ENCODE assay signal across 8 cellular contexts in genomic region chr1:19450811-19451564, GRCh38. TPM values are rescaled to one million over a fixed set of nuclear protein-coding genes. Genes with fewer than 3 reads are reported as not detected.
A peak's percentile ranks its signal among the peaks of the same experiment; 100 is the strongest.
DNase-seq lines count a peak whose midpoint lies in the region; ATAC-seq, FAIRE-seq and TF ChIP-seq lines count a peak whose summit lies in the region.

No MANE protein-coding gene starts in this region.

- SMC1A ChIA-PET in GM12878 (lab: Charles Lee; ENCODE audit: uncharacterized antibody, unreplicated experiment) = no interaction called here

- no peaks in the 10 kb centered on the region for H3K9me3 ChIP-seq in GM12878 (replicated peaks; ENCODE audit: control insufficient read depth, insufficient read depth, low read length)

- H3K9me3 Mint-ChIP-seq in activated CD4-positive, alpha-beta memory T cell treated with anti-CD3 and anti-CD28 coated beads for 36 hours = no peaks in the 10 kb centered on the region
- no peaks in the 10 kb centered on the region for H3K9me3 Mint-ChIP-seq in activated CD4-positive, alpha-beta memory T cell treated with anti-CD3 and anti-CD28 coated beads, Interleukin-2, amount 10 ng/mL, durations not matched to agents 7 days and 5 days
- no peaks in the 10 kb centered on the region for H3K9me3 Mint-ChIP-seq in type B pancreatic cell

- H3K27ac ChIP-seq in GM12878 (ENCODE audit: control insufficient read depth, insufficient read depth) = no peak overlapping the region

- H3K4me2 ChIP-seq in GM12878 (ENCODE audit: control insufficient read depth, insufficient read depth) = no peak overlapping the region

- no peak for FAIRE-seq in GM12878 (lab: Jason Lieb, UNC)

- H2AFZ ChIP-seq in GM12878 (ENCODE audit: control insufficient read depth, low read depth, low read length) = no peak overlapping the region

- H3K4me3 ChIP-seq in GM12878 = no peak overlapping the region

- no peak for TF ChIP-seq EP300 in GM12878 (IDR thresholded peaks at IDR 0.05; ENCODE audit: borderline replicate concordance in 1 of 2, control insufficient read depth in 1 of 2, low read depth in 2 of 2, low read length in 2 of 2)

- ATAC-seq in GM12878 (no peak), left lobe of liver (peak; percentile 11), GM18873 (IDR thresholded peaks at IDR 0.05; ENCODE audit: low FRiP score, unreplicated experiment) (no peak), HG03342 (IDR thresholded peaks at IDR 0.05; ENCODE audit: unreplicated experiment) (no peak)

- no peaks in the 10 kb centered on the region for H3K27me3 Mint-ChIP-seq in activated CD4-positive, alpha-beta memory T cell treated with anti-CD3 and anti-CD28 coated beads for 36 hours
- H3K27me3 Mint-ChIP-seq in activated CD4-positive, alpha-beta memory T cell treated with anti-CD3 and anti-CD28 coated beads, Interleukin-2, amount 10 ng/mL, durations not matched to agents 7 days and 5 days = no peaks in the 10 kb centered on the region
- H3K27me3 Mint-ChIP-seq in type B pancreatic cell = no peaks in the 10 kb centered on the region

- TF ChIP-seq RAD21 in GM12878 (IDR thresholded peaks at IDR 0.05; ENCODE audit: insufficient read depth, low read depth, low read length) = no peak

- no peaks in the 10 kb centered on the region for H3K27me3 ChIP-seq in GM12878 (replicated peaks in 1 of 2; ENCODE audit: control insufficient read depth in 2 of 2, insufficient read depth in 2 of 2, low read length in 1 of 2)

- WGBS in GM12878 (ENCODE audit: insufficient coverage, insufficient replicate concordance, low lambda C conversion rate, missing lambda C conversion rate) = 80% methylated on average over 8 of the region's 8 CpGs

- no peak overlapping the region for H3K4me3 Mint-ChIP-seq in activated CD4-positive, alpha-beta memory T cell treated with anti-CD3 and anti-CD28 coated beads for 36 hours
- no peak overlapping the region for H3K4me3 Mint-ChIP-seq in activated CD4-positive, alpha-beta memory T cell treated with anti-CD3 and anti-CD28 coated beads, Interleukin-2, amount 10 ng/mL, durations not matched to agents 7 days and 5 days
- H3K4me3 Mint-ChIP-seq in type B pancreatic cell = peak overlapping the region; percentile 44

- H3K36me3 Mint-ChIP-seq in activated CD4-positive, alpha-beta memory T cell treated with anti-CD3 and anti-CD28 coated beads for 36 hours = peaks cover 4% of the 10 kb centered on the region
- peaks cover 38% of the 10 kb centered on the region for H3K36me3 Mint-ChIP-seq in activated CD4-positive, alpha-beta memory T cell treated with anti-CD3 and anti-CD28 coated beads, Interleukin-2, amount 10 ng/mL, durations not matched to agents 7 days and 5 days (ENCODE audit: low read depth)
- peaks cover 4% of the 10 kb centered on the region for H3K36me3 Mint-ChIP-seq in type B pancreatic cell

- TF ChIP-seq POLR2A in GM12878 (IDR thresholded peaks at IDR 0.05; ENCODE audit: low read depth, low read length) = no peak

- POLR2A ChIA-PET in activated CD4-positive, alpha-beta memory T cell treated with anti-CD3 and anti-CD28 coated beads for 36 hours (lab: Charles Lee) = no interaction called here
- POLR2A ChIA-PET in activated CD4-positive, alpha-beta memory T cell treated with anti-CD3 and anti-CD28 coated beads, Interleukin-2, amount 10 ng/mL, durations not matched to agents 7 days and 5 days (lab: Charles Lee) = interaction anchor here (1.6 kb wide), 1 partner anchor 10 kb away, joined by 3 read pairs; no protein-coding TSS in a partner anchor
- POLR2A ChIA-PET in GM12878 (lab: Charles Lee) = interaction anchor here (0.9 kb wide), 1 partner anchor 58 kb away, joined by 4 read pairs; no protein-coding TSS in a partner anchor

- TF ChIP-seq CTCF in GM12878 (IDR thresholded peaks at IDR 0.05 in 2 of 3, conservative IDR thresholded peaks at IDR 0.05 in 1 of 3; ENCODE audit: control insufficient read depth in 2 of 3, extremely low read depth in 1 of 3, insufficient read depth in 1 of 3, low read depth in 3 of 3, low read length in 3 of 3) (no peak), type B pancreatic cell (conservative IDR thresholded peaks at IDR 0.05) (no peak)

- H3K27ac Mint-ChIP-seq in activated CD4-positive, alpha-beta memory T cell treated with anti-CD3 and anti-CD28 coated beads for 36 hours = peak overlapping the region; percentile 69
- H3K27ac Mint-ChIP-seq in activated CD4-positive, alpha-beta memory T cell treated with anti-CD3 and anti-CD28 coated beads, Interleukin-2, amount 10 ng/mL, durations not matched to agents 7 days and 5 days = no peak overlapping the region
- peak overlapping the region; percentile 12 for H3K27ac Mint-ChIP-seq in type B pancreatic cell

- peaks cover 91% of the 10 kb centered on the region for H3K79me2 ChIP-seq in GM12878 (ENCODE audit: control insufficient read depth, insufficient read depth, low read length)

- RAD21 ChIA-PET in GM12878 (lab: Charles Lee; ENCODE audit: unreplicated experiment) = no interaction called here

- H3K36me3 ChIP-seq in GM12878 (ENCODE audit: control insufficient read depth in 2 of 2, insufficient read depth in 2 of 2, low read length in 1 of 2) = peaks cover 9 to 15% of the 10 kb centered on the region in 2 experiments; a peak in 3 of 4 replicates

- DNase-seq in activated CD4-positive, alpha-beta memory T cell treated with anti-CD3 and anti-CD28 coated beads for 36 hours = no peak
- DNase-seq in activated CD4-positive, alpha-beta memory T cell treated with anti-CD3 and anti-CD28 coated beads, Interleukin-2, amount 10 ng/mL, durations not matched to agents 7 days and 5 days = no peak
- DNase-seq in GM12878 (ENCODE audit: low read depth, low spot score) (no peak), left lobe of liver (ENCODE audit: low spot score) (no peak), type B pancreatic cell (ENCODE audit: extremely low spot score, unreplicated experiment) (no peak)
- no peak for DNase-seq in effector CD4-positive, alpha-beta T cell

- no peak overlapping the region for H3K9ac ChIP-seq in GM12878 (ENCODE audit: control insufficient read depth, insufficient read depth, low read length)

- H4K20me1 ChIP-seq in GM12878 (ENCODE audit: control insufficient read depth, insufficient read depth) = peaks cover 21% of the 10 kb centered on the region

- in situ Hi-C loops in GM12878 (cut with MboI) = no loop called here

- intact Hi-C loops in activated CD4-positive, alpha-beta memory T cell treated with anti-CD3 and anti-CD28 coated beads for 36 hours (cut with micrococcal nuclease) = no loop called here
- intact Hi-C loops in GM12878 (cut with micrococcal nuclease; ENCODE audit: unreplicated experiment) = no loop called here

- CTCF ChIA-PET in activated CD4-positive, alpha-beta memory T cell treated with anti-CD3 and anti-CD28 coated beads for 36 hours (lab: Charles Lee) = interaction anchor here (0.9 kb wide), 1 partner anchor 20 kb away, joined by 3 read pairs; no protein-coding TSS in a partner anchor
- CTCF ChIA-PET in activated CD4-positive, alpha-beta memory T cell treated with anti-CD3 and anti-CD28 coated beads, Interleukin-2, amount 10 ng/mL, durations not matched to agents 7 days and 5 days (lab: Charles Lee) = interaction anchor here (1.6 kb wide), 1 partner anchor 200 kb away, joined by 3 read pairs; no protein-coding TSS in a partner anchor
- CTCF ChIA-PET in GM12878 (lab: Yijun Ruan, JAX) = no interaction called here

- H3K4me1 ChIP-seq in GM12878 (ENCODE audit: control insufficient read depth, insufficient read depth, low read length) = peaks cover 54% of the 10 kb centered on the region

- H3K4me1 Mint-ChIP-seq in activated CD4-positive, alpha-beta memory T cell treated with anti-CD3 and anti-CD28 coated beads for 36 hours (ENCODE audit: low read depth) = peaks cover 87% of the 10 kb centered on the region
- H3K4me1 Mint-ChIP-seq in activated CD4-positive, alpha-beta memory T cell treated with anti-CD3 and anti-CD28 coated beads, Interleukin-2, amount 10 ng/mL, durations not matched to agents 7 days and 5 days = peaks cover 68% of the 10 kb centered on the region
- H3K4me1 Mint-ChIP-seq in type B pancreatic cell (ENCODE audit: unreplicated experiment) = peaks cover 77% of the 10 kb centered on the region

- no TSS peak for BruUV-seq in GM12878 (replicated peaks; lab: Mats Ljungman, UMichigan)

TF ChIP-seq in GM12878, 131 proteins besides CTCF, POLR2A, EP300 and RAD21:
- TF ChIP-seq BCL3 (IDR thresholded peaks at IDR 0.05; ENCODE audit: borderline replicate concordance, insufficient read depth, low read depth, low read length, poor library complexity, severe bottlenecking) (peak; percentile 40), CBFB (IDR thresholded peaks at IDR 0.05; ENCODE audit: low read depth) (no peak)

RNA-seq across cellular contexts. Expression of gene CAPZB, which starts 34.4 kb away (rescaled TPM):
- total RNA-seq in activated CD4-positive, alpha-beta memory T cell treated with anti-CD3 and anti-CD28 coated beads for 36 hours = 100 to 1,000 TPM; 388 to 419 TPM
- 100 to 1,000 TPM; 537 to 565 TPM for total RNA-seq in activated CD4-positive, alpha-beta memory T cell treated with anti-CD3 and anti-CD28 coated beads, Interleukin-2, amount 10 ng/mL, durations not matched to agents 7 days and 5 days
- 49.2 and 56.8 TPM in 2 replicates for total RNA-seq in GM12878 (2013; cell fraction: nucleolus; rRNA removed)
- total RNA-seq in GM12878 (2014; rRNA removed) = 88.3 and 104 TPM in 2 replicates
- total RNA-seq in GM12878 (2014; rRNA removed; fragmentation: Illumina TruSeq; extraction: Trizol) = 204 TPM in 2 replicates
- 393 and 404 TPM in 2 replicates for total RNA-seq in GM12878 (2021)
- polyA plus RNA-seq in GM12878 (2011; ENCODE audit: low read depth) = 244 TPM
- polyA plus RNA-seq in GM12878 (2011; rRNA removed) = 138 and 184 TPM in 2 replicates
- 228 and 231 TPM in 2 replicates for polyA plus RNA-seq in GM12878 (2011; cell fraction: cytosol; rRNA removed)
- polyA plus RNA-seq in GM12878 (2011; cell fraction: nucleus; rRNA removed) = 101 and 110 TPM in 2 replicates
- 287 and 325 TPM in 2 replicates for polyA plus RNA-seq in GM12878 (2012)
- polyA plus RNA-seq in GM12878 (2014; fragmentation: Illumina TruSeq; extraction: Trizol) = 409 and 454 TPM in 2 replicates
- polyA plus RNA-seq in GM12878 (2014; fragmentation: Nextera tagmentation; extraction: Ambion mirVana) = 100 to 1,000 TPM; 121 to 147 TPM
- 198 and 222 TPM in 2 replicates for polyA plus RNA-seq in GM12878 (2014; rRNA removed)
- polyA plus RNA-seq in GM12878 (2016; fragmentation: Nextera tagmentation; extraction: Ambion mirVana) = 100 to 1,000 TPM; 324 to 365 TPM
- polyA minus RNA-seq in GM12878 (2011; rRNA and poly(A)+ RNA removed) = 105 and 120 TPM in 2 replicates
- 57.6 and 63.5 TPM in 2 replicates for polyA minus RNA-seq in GM12878 (2011; cell fraction: cytosol; rRNA and poly(A)+ RNA removed)
- polyA minus RNA-seq in GM12878 (2011; cell fraction: nucleus; rRNA and poly(A)+ RNA removed) = 19.3 and 32.2 TPM in 2 replicates
- total RNA-seq in left lobe of liver = 91.4 TPM
- 264 and 286 TPM in 2 replicates for total RNA-seq in type B pancreatic cell (ENCODE audit: low replicate concordance)
